Comparison of ENCODE assay signal across 1 cellular context in the genomic region with DNA sequence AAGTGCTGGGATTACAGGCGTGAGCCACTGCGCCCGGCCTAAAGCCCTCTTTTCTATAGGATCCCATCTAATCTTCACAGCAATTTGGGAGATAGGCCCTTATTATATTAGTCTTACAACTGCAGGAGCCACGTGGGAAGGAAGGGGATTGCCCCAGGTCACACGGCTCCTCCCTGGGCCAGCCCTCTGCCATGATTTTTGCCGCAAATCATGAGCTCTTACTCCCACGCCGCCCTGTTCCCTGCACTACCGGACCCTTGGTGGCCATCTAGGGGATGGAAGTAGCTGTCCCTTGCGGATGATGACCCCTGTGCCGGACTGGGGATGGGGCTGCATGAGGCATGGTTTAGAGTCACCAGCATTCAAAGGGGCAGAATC.
TF ChIP-seq lines count a peak whose summit lies in the region.

No MANE protein-coding gene starts in this region.

TF ChIP-seq in HCT116, 20 proteins besides CTCF, POLR2A, EP300 and RAD21 (continued from another document):
- TF ChIP-seq, protein P1, sequence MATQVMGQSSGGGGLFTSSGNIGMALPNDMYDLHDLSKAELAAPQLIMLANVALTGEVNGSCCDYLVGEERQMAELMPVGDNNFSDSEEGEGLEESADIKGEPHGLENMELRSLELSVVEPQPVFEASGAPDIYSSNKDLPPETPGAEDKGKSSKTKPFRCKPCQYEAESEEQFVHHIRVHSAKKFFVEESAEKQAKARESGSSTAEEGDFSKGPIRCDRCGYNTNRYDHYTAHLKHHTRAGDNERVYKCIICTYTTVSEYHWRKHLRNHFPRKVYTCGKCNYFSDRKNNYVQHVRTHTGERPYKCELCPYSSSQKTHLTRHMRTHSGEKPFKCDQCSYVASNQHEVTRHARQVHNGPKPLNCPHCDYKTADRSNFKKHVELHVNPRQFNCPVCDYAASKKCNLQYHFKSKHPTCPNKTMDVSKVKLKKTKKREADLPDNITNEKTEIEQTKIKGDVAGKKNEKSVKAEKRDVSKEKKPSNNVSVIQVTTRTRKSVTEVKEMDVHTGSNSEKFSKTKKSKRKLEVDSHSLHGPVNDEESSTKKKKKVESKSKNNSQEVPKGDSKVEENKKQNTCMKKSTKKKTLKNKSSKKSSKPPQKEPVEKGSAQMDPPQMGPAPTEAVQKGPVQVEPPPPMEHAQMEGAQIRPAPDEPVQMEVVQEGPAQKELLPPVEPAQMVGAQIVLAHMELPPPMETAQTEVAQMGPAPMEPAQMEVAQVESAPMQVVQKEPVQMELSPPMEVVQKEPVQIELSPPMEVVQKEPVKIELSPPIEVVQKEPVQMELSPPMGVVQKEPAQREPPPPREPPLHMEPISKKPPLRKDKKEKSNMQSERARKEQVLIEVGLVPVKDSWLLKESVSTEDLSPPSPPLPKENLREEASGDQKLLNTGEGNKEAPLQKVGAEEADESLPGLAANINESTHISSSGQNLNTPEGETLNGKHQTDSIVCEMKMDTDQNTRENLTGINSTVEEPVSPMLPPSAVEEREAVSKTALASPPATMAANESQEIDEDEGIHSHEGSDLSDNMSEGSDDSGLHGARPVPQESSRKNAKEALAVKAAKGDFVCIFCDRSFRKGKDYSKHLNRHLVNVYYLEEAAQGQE (IDR thresholded peaks at IDR 0.05; ENCODE audit: low read depth) = no peak
- TF ChIP-seq FOSL1 (IDR thresholded peaks at IDR 0.05; ENCODE audit: low read depth) (no peak), ZFX (IDR thresholded peaks at IDR 0.05) (no peak), ELF1 (IDR thresholded peaks at IDR 0.05; ENCODE audit: borderline replicate concordance, low read depth) (no peak), CEBPB (IDR thresholded peaks at IDR 0.05; ENCODE audit: low read depth) (no peak), EGR1 (IDR thresholded peaks at IDR 0.05; ENCODE audit: low read depth) (no peak), SRF (IDR thresholded peaks at IDR 0.05; ENCODE audit: low read depth) (no peak)
- TF ChIP-seq, protein P2, sequence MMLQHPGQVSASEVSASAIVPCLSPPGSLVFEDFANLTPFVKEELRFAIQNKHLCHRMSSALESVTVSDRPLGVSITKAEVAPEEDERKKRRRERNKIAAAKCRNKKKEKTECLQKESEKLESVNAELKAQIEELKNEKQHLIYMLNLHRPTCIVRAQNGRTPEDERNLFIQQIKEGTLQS (IDR thresholded peaks at IDR 0.05) = no peak
